ENCODE assay signal across 6 cellular contexts in the genomic region with DNA sequence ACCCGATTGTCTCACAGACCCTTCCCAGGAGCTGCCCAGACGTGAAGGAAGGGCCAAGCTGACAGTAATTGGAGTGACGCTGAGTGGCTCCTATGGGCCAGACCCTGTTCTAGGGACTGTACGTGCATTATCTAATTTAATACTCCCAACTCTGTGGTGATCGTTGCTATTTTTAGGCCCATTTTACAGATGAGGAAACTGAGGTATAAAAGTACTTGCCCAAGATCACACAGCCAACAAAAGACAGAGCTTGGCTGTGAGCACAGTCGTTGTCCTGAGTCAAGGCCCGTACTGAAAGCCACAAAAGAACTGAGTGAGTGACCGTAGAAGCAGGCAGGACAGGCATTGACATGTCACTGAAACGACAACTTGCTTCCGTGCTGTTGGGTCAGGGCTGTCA.
"Had no signal": no experiment of that assay in that cellular context is flagged by ENCODE, and none has a peak within 500 bp of the region (broad histone marks: within the 10 kb centered on the region; RNA-seq: fewer than 3 reads in every experiment).

No MANE protein-coding gene starts in this region.

- H3K4me1 Mint-ChIP-seq: GM23338 had no signal

- H3K27ac Mint-ChIP-seq: GM23338, HFFc6 had no signal

- H3K4me3 Mint-ChIP-seq: GM23338, HFFc6, IgD-negative memory B cell had no signal

- H3K9me3 ChIP-seq: HAP-1 had no signal

- H3K4me1 ChIP-seq: HAP-1 had no signal

- ATAC-seq: HCT116 had no signal

- H3K4me2 ChIP-seq: GM23338 had no signal

- H3K4me3 ChIP-seq: GM23338, HAP-1 had no signal

- H3K9me3 Mint-ChIP-seq: GM23338, HFFc6, IgD-negative memory B cell had no signal

- DNase-seq: HFFc6 had no signal

- FAIRE-seq: HTR-8/SVneo had no signal

- H3K27me3 Mint-ChIP-seq: IgD-negative memory B cell had no signal
